ENCODE assay signal across 11 cellular contexts in genomic region chr14:77307099-77307496, GRCh38. TPM values are rescaled to one million over a fixed set of nuclear protein-coding genes. Genes with fewer than 3 reads are reported as not detected.
DNase-seq lines count a peak whose midpoint lies in the region; ATAC-seq and TF ChIP-seq lines count a peak whose summit lies in the region.
"Had no signal": no experiment of that assay in that cellular context is flagged by ENCODE, and none has a peak within 500 bp of the region (broad histone marks: within the 10 kb centered on the region; RNA-seq: fewer than 3 reads in every experiment).

No MANE protein-coding gene starts in this region.

- TF ChIP-seq CTCF in astrocyte of the spinal cord (IDR thresholded peaks at IDR 0.05; ENCODE audit: low read depth, low read length), result no peak
- no peak for TF ChIP-seq CTCF in body of pancreas (IDR thresholded peaks at IDR 0.05)

- H3K4me1 ChIP-seq in HUES64 (ENCODE audit: insufficient read depth, low read length) (peaks cover 25% of the 10 kb centered on the region), body of pancreas (peaks cover 9% of the 10 kb centered on the region)

- ATAC-seq in GM21360 (IDR thresholded peaks at IDR 0.05; ENCODE audit: unreplicated experiment), result no peak
- no peak for ATAC-seq in body of pancreas
- ATAC-seq: T-cell had no signal

- H3K4me3 ChIP-seq in HUES64 (ENCODE audit: low read length) (no peak overlapping the region), astrocyte of the spinal cord (ENCODE audit: low read depth, low read length) (no peak overlapping the region), skin epidermis (no peak overlapping the region), body of pancreas (no peak overlapping the region)

- in situ Hi-C loops in astrocyte of the spinal cord (cut with HindIII; ENCODE audit: low sequenced_read_pairs), result no loop called here

- DNase-seq in astrocyte of the spinal cord (ENCODE audit: low read depth, low spot score) (peak; percentile 34), NCI-H2107 treated with DMSO at 0.1 percent for 48 hours (lab: John Stamatoyannopoulos, UW; ENCODE audit: unreplicated experiment) (no peak), H4 (ENCODE audit: low spot score) (no peak), body of pancreas (no peak)
- DNase-seq: activated CD8-positive, alpha-beta memory T cell treated with anti-CD3 and anti-CD28 coated beads, Interleukin-2, amount 50 U/mL, for 48 hours; T-cell had no signal

- H3K27ac ChIP-seq in HUES64 (ENCODE audit: low read depth, low read length), result peak overlapping the region; percentile 38
- peak overlapping the region; percentile 98 for H3K27ac ChIP-seq in layer of hippocampus (ENCODE audit: low read depth, low read length)
- peak overlapping the region in 15 of 21 experiments; percentile 12 to 72 (median 41) for H3K27ac ChIP-seq in skin epidermis
- H3K27ac ChIP-seq in body of pancreas, result no peak overlapping the region

- H3K36me3 ChIP-seq in HUES64 (ENCODE audit: insufficient read depth, low read length) (peaks cover 33% of the 10 kb centered on the region), body of pancreas (replicated peaks in 1 of 2; ENCODE audit: insufficient read depth in 1 of 2, low read depth in 2 of 2) (no peaks in the 10 kb centered on the region)

- intact Hi-C loops in body of pancreas (cut with DNase I), result no loop called here

- H3K27me3 ChIP-seq in HUES64 (ENCODE audit: insufficient read depth, low read length), result no peaks in the 10 kb centered on the region
- no peaks in the 10 kb centered on the region for H3K27me3 ChIP-seq in layer of hippocampus (ENCODE audit: control insufficient read depth, insufficient read depth, low read length)
- H3K27me3 ChIP-seq in body of pancreas, result no peaks in the 10 kb centered on the region

- H3K9ac ChIP-seq in HUES64 (ENCODE audit: low read depth, low read length), result peak overlapping the region; percentile 58; the same call in 1 of the 2 replicates

- no peak for TF ChIP-seq POLR2A in body of pancreas (IDR thresholded peaks at IDR 0.05)

- H3K9me3 ChIP-seq in HUES64 (ENCODE audit: insufficient read depth, low read depth, low read length), result no peaks in the 10 kb centered on the region
- no peaks in the 10 kb centered on the region for H3K9me3 ChIP-seq in body of pancreas

- WGBS in HUES64, result 69% methylated on average over 3 of the region's 3 CpGs
- 63 to 75% methylated on average over 3 of the region's 3 CpGs for WGBS in body of pancreas, 2 donors

RNA-seq across cellular contexts. Expression of gene POMT2, which starts 13.6 kb away (rescaled TPM):
- 18.3 TPM for polyA plus RNA-seq in HUES64 (2013, experiment 1 of 2)
- polyA plus RNA-seq in HUES64 (2013, experiment 2 of 2), result 20.2 TPM
- total RNA-seq in H4 (2014; rRNA removed; shearing (Covaris generic)), result 8.6 and 13.7 TPM in 2 replicates
- 10 to 100 TPM; 22.6 to 45.2 TPM for total RNA-seq in body of pancreas

RNA-seq across cellular contexts. Expression of gene GSTZ1, which starts 13.7 kb away (rescaled TPM):
- 30.8 TPM for polyA plus RNA-seq in HUES64 (2013, experiment 1 of 2)
- 33.0 TPM for polyA plus RNA-seq in HUES64 (2013, experiment 2 of 2)
- 72.0 and 76.1 TPM in 2 replicates for total RNA-seq in H4 (2014; rRNA removed; shearing (Covaris generic))
- 10 to 100 TPM; 14.3 to 16.2 TPM for total RNA-seq in body of pancreas

RNA-seq across cellular contexts. Expression of gene NGB, which starts 36.1 kb away (rescaled TPM):
- 0.30 TPM for polyA plus RNA-seq in HUES64 (2013, experiment 1 of 2)
- polyA plus RNA-seq in HUES64 (2013, experiment 2 of 2), result not detected
- total RNA-seq in H4 (2014; rRNA removed; shearing (Covaris generic)), result not detected in 2 replicates
- under 1 TPM in 1 of 2 donors, not detected in 1; 0.33 TPM for total RNA-seq in body of pancreas
- total RNA-seq: G401, T-cell had no signal

Comparison
In these comparisons a context has a peak if more than half of its experiments do, and no peak if none do; other contexts are left out.
1. H3K27ac ChIP-seq: peak in HUES64 (single experiment), layer of hippocampus (single experiment) and skin epidermis (15 of 21); none in body of pancreas (0 of 4).